Comparison of ENCODE assay signal across 17 cellular contexts in genomic region chr1:45820173-45820572, GRCh38.
"Had no signal": no experiment of that assay in that cellular context is flagged by ENCODE, and none has a peak within 500 bp of the region (broad histone marks: within the 10 kb centered on the region; RNA-seq: fewer than 3 reads in every experiment).

No MANE protein-coding gene starts in this region.

- H3K27ac ChIP-seq: dorsolateral prefrontal cortex, gastrocnemius medialis, heart left ventricle, prostate gland, right lobe of liver, transverse colon had no signal

- H3K4me2 ChIP-seq: smooth muscle cell had no signal

- H3K27me3 ChIP-seq: dorsolateral prefrontal cortex, gastrocnemius medialis, heart left ventricle, right lobe of liver, transverse colon had no signal

- DNase-seq: activated CD4-positive, alpha-beta T cell treated with anti-CD3 and anti-CD28 coated beads, Interleukin-2, amount 50 U/mL, for 48 hours; activated CD4-positive, CD25-positive, alpha-beta regulatory T cell treated with anti-CD3 and anti-CD28 coated beads, Interleukin-2, amount 50 U/mL, for 72 hours; activated CD8-positive, alpha-beta memory T cell treated with anti-CD3 and anti-CD28 coated beads, Interleukin-2, amount 10 ng/mL, durations not matched to agents 7 days and 5 days; activated naive CD4-positive, alpha-beta T cell treated with anti-CD3 and anti-CD28 coated beads, Interleukin-2, amount 10 ng/mL, durations not matched to agents 7 days and 5 days; activated T-cell treated with anti-CD3 and anti-CD28 coated beads, Interleukin-2, amount 50 U/mL, for 24 hours; dorsolateral prefrontal cortex; erythroblast; gastrocnemius medialis; heart left ventricle; immature natural killer cell; stimulated activated CD4-positive, alpha-beta T cell treated with anti-CD3 and anti-CD28 coated beads, Interleukin-4, amount 100 ng/mL, for 4 hours; stimulated activated CD8-positive, alpha-beta memory T cell treated with anti-CD3 and anti-CD28 coated beads, Interleukin-4, amount 100 ng/mL, for 48 hours; stimulated activated naive CD8-positive, alpha-beta T cell treated with anti-CD3 and anti-CD28 coated beads, Interleukin-15, Interleukin-2, amounts not matched to agents 100 U/mL and 50 U/mL, for 24 hours; transverse colon had no signal

- H3K36me3 ChIP-seq: prostate gland had no signal

- H3K4me1 ChIP-seq: gastrocnemius medialis, heart left ventricle, prostate gland had no signal

- H3K4me3 ChIP-seq: dorsolateral prefrontal cortex, gastrocnemius medialis, heart left ventricle, prostate gland, right lobe of liver, smooth muscle cell, transverse colon had no signal

- ATAC-seq: activated CD8-positive, alpha-beta memory T cell treated with anti-CD3 and anti-CD28 coated beads, Interleukin-2, amount 10 ng/mL, durations not matched to agents 7 days and 5 days; gastrocnemius medialis; heart left ventricle; stimulated activated naive CD8-positive, alpha-beta T cell treated with anti-CD3 and anti-CD28 coated beads, Interleukin-15, Interleukin-2, amounts not matched to agents 100 U/mL and 50 U/mL, for 24 hours had no signal

- H3K9me3 ChIP-seq: prostate gland, right lobe of liver, transverse colon had no signal
